15 cellular contexts compared by ENCODE assay signal in the genomic region with DNA sequence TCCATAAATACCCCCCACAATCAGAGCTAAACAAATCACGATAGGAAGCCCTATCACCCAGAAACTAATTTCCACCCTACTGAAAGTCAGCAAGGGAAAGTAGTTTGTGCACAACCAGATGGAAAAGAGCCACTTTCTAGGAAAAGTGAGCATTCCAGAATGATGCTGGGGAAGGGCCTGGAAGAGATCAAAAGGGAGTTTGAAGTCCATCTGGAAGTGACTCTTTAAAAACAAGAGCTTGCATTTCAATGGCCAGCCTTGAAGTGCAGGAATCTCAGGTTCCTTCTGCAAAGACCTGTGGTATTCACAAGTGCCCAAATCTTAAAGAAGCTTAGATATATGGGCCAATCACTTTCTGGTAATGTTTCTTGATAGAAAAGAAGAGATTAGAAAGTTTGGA.
"Had no signal": no experiment of that assay in that cellular context is flagged by ENCODE, and none has a peak within 500 bp of the region (broad histone marks: within the 10 kb centered on the region; RNA-seq: fewer than 3 reads in every experiment).

No MANE protein-coding gene starts in this region.

- H3K79me2 ChIP-seq: parathyroid adenoma had no signal

- H3K27me3 ChIP-seq: foreskin keratinocyte, thyroid gland had no signal

- H3K9me3 ChIP-seq: thyroid gland had no signal

- H3K36me3 Mint-ChIP-seq: activated naive CD4-positive, alpha-beta T cell treated with anti-CD3 and anti-CD28 coated beads, Interleukin-2, amount 50 U/mL, for 24 hours; brain; stimulated activated effector memory CD8-positive, alpha-beta T cell treated with anti-CD3 and anti-CD28 coated beads, Interleukin-12 subunit alpha, Interleukin-12 subunit beta, amount 100 ng/mL, for 72 hours had no signal

- H3K36me3 ChIP-seq: thyroid gland had no signal

- H3K4me1 Mint-ChIP-seq: activated naive CD4-positive, alpha-beta T cell treated with anti-CD3 and anti-CD28 coated beads, Interleukin-2, amount 50 U/mL, for 24 hours; brain; stimulated activated effector memory CD8-positive, alpha-beta T cell treated with anti-CD3 and anti-CD28 coated beads, Interleukin-12 subunit alpha, Interleukin-12 subunit beta, amount 100 ng/mL, for 72 hours; T-helper 17 cell had no signal

- H3K27me3 Mint-ChIP-seq: activated naive CD4-positive, alpha-beta T cell treated with anti-CD3 and anti-CD28 coated beads, Interleukin-2, amount 50 U/mL, for 24 hours; brain; dendritic cell treated with granulocyte-macrophage colony-stimulating factor and Interleukin-4, amounts not matched to agents 40 ng/mL and 50 ng/mL, for 4 days; T-helper 17 cell had no signal

- H3K9ac ChIP-seq: parathyroid adenoma had no signal

- DNase-seq: activated CD4-positive, alpha-beta T cell treated with anti-CD3 and anti-CD28 coated beads, Interleukin-2, amount 50 U/mL, for 4 hours; activated T-cell treated with anti-CD3 and anti-CD28 coated beads, Interleukin-2, amount 50 U/mL, for 1 hour; effector memory CD8-positive, alpha-beta T cell; erythroblast; foreskin keratinocyte; left ventricle myocardium superior; mesenchymal stem cell; retina; T-helper 17 cell; thyroid gland had no signal

- H3K4me3 Mint-ChIP-seq: activated naive CD4-positive, alpha-beta T cell treated with anti-CD3 and anti-CD28 coated beads, Interleukin-2, amount 50 U/mL, for 24 hours; brain; dendritic cell treated with granulocyte-macrophage colony-stimulating factor and Interleukin-4, amounts not matched to agents 40 ng/mL and 50 ng/mL, for 4 days; effector memory CD8-positive, alpha-beta T cell; stimulated activated effector memory CD8-positive, alpha-beta T cell treated with anti-CD3 and anti-CD28 coated beads, Interleukin-12 subunit alpha, Interleukin-12 subunit beta, amount 100 ng/mL, for 72 hours; T-helper 17 cell had no signal

- H3K9me3 Mint-ChIP-seq: activated naive CD4-positive, alpha-beta T cell treated with anti-CD3 and anti-CD28 coated beads, Interleukin-2, amount 50 U/mL, for 24 hours; stimulated activated effector memory CD8-positive, alpha-beta T cell treated with anti-CD3 and anti-CD28 coated beads, Interleukin-12 subunit alpha, Interleukin-12 subunit beta, amount 100 ng/mL, for 72 hours had no signal

- H3K4me1 ChIP-seq: foreskin keratinocyte, parathyroid adenoma, thyroid gland had no signal

- ATAC-seq: effector memory CD8-positive, alpha-beta T cell; foreskin keratinocyte; left ventricle myocardium superior; stimulated activated effector memory CD8-positive, alpha-beta T cell treated with anti-CD3 and anti-CD28 coated beads, Interleukin-12 subunit alpha, Interleukin-12 subunit beta, amount 100 ng/mL, for 72 hours; T-helper 17 cell had no signal

- H2AFZ ChIP-seq: parathyroid adenoma had no signal

- H3K27ac ChIP-seq: foreskin keratinocyte, parathyroid adenoma, thyroid gland had no signal

- H3K4me3 ChIP-seq: thyroid gland had no signal

- H3K27ac Mint-ChIP-seq: activated naive CD4-positive, alpha-beta T cell treated with anti-CD3 and anti-CD28 coated beads, Interleukin-2, amount 50 U/mL, for 24 hours; brain; dendritic cell treated with granulocyte-macrophage colony-stimulating factor and Interleukin-4, amounts not matched to agents 40 ng/mL and 50 ng/mL, for 4 days; effector memory CD8-positive, alpha-beta T cell; stimulated activated effector memory CD8-positive, alpha-beta T cell treated with anti-CD3 and anti-CD28 coated beads, Interleukin-12 subunit alpha, Interleukin-12 subunit beta, amount 100 ng/mL, for 72 hours; T-helper 17 cell had no signal
